In genomic region chr19:51169283-51169918, GRCh38 we compare ENCODE assay signal across 8 cellular contexts. TPM values are rescaled to one million over a fixed set of nuclear protein-coding genes. Genes with fewer than 3 reads are reported as not detected.
DNase-seq lines count a peak whose midpoint lies in the region; ATAC-seq and TF ChIP-seq lines count a peak whose summit lies in the region.
"Not testable (repeated sequence)": the region's sequence is repeated elsewhere in the genome, so short reads cannot be mapped to it uniquely, and the experiment has no call there.

No MANE protein-coding gene starts in this region.

- H3K4me3 ChIP-seq in dorsolateral prefrontal cortex = peak overlapping the region in 2 of 59 donors; percentile 9 to 10
- not testable (repeated sequence) for H3K4me3 ChIP-seq in gastrocnemius medialis, tibial nerve

- intact Hi-C loops in dorsolateral prefrontal cortex (cut with DNase I); gastrocnemius medialis (cut with DNase I; ENCODE audit: low total_unique reads): not testable (repeated sequence)

- H3K36me3 ChIP-seq in gastrocnemius medialis, tibial nerve: not testable (repeated sequence)

- not testable (repeated sequence) for ATAC-seq in gastrocnemius medialis

- not testable (repeated sequence) for H3K4me1 ChIP-seq in gastrocnemius medialis, tibial nerve

- WGBS in tibial nerve, 2 donors = 9 to 11% methylated on average over 11 of the region's 11 CpGs

- TF ChIP-seq POLR2A in gastrocnemius medialis (IDR thresholded peaks at IDR 0.05); tibial nerve (IDR thresholded peaks at IDR 0.05): not testable (repeated sequence)

- peak overlapping the region in 1 of 59 donors; percentile 81 for H3K27ac ChIP-seq in dorsolateral prefrontal cortex
- not testable (repeated sequence) for H3K27ac ChIP-seq in gastrocnemius medialis, tibial nerve

- peak; percentile 65 for DNase-seq in GDM1 (lab: John Stamatoyannopoulos, UW)
- DNase-seq in NCI-H1105 (lab: John Stamatoyannopoulos, UW) = peak; percentile 62
- DNase-seq in SHP77 treated with DMSO at 0.1 percent for 48 hours (lab: John Stamatoyannopoulos, UW) = peak; percentile 8
- peak; percentile 55 for DNase-seq in activated T-cell treated with anti-CD3 and anti-CD28 coated beads for 4 hours
- peak; percentile 57 to 88 (median 77) for DNase-seq in dorsolateral prefrontal cortex
- DNase-seq in kidney tubule cell (ENCODE audit: low spot score) = peak; percentile 68
- peak in 1 of 2 donors; percentile 26 for DNase-seq in gastrocnemius medialis
- DNase-seq in tibial nerve (ENCODE audit: low spot score in 2 of 2) = peak; percentile 51 to 75

- not testable (repeated sequence) for H3K9me3 ChIP-seq in gastrocnemius medialis, tibial nerve

- in situ Hi-C loops in gastrocnemius medialis (cut with MboI; ENCODE audit: low sequenced_read_pairs in 4 of 4) = not testable (repeated sequence)

- peak; percentile 48 to 90 (median 80) for TF ChIP-seq CTCF in dorsolateral prefrontal cortex (IDR thresholded peaks at IDR 0.05 in 54 of 56, conservative IDR thresholded peaks at IDR 0.05 in 2 of 56; ENCODE audit: low read depth in 1 of 56, partially characterized antibody in 56 of 56)
- peak; percentile 17 to 72 (median 45) for TF ChIP-seq CTCF in gastrocnemius medialis (IDR thresholded peaks at IDR 0.05 in 4 of 5, conservative IDR thresholded peaks at IDR 0.05 in 1 of 5)
- TF ChIP-seq CTCF in tibial nerve (IDR thresholded peaks at IDR 0.05) = peak; percentile 52 to 84 (median 76)

- TF ChIP-seq EP300 in tibial nerve (IDR thresholded peaks at IDR 0.05) = not testable (repeated sequence)

- peaks cover 0 to 41% (median 3%) of the 10 kb centered on the region in 45 donors for H3K27me3 ChIP-seq in dorsolateral prefrontal cortex
- H3K27me3 ChIP-seq in gastrocnemius medialis, tibial nerve: not testable (repeated sequence)

RNA-seq across cellular contexts. Expression of gene SIGLEC7, which starts 27.3 kb away (rescaled TPM):
- total RNA-seq in dorsolateral prefrontal cortex = 1 to 10 TPM in 54 of 120 experiments, under 1 TPM in 34, not detected in 32; 0.30 to 7.9 (median 1.2) TPM
- under 1 TPM in 3 of 4 donors, not detected in 1; 0.13 to 0.97 (median 0.23) TPM for total RNA-seq in gastrocnemius medialis
- 1 to 10 TPM in 2 of 4 donors, under 1 TPM in 2; 0.42 to 7.5 (median 1.1) TPM for total RNA-seq in tibial nerve

RNA-seq across cellular contexts. Expression of gene SIGLEC9, which starts 44.7 kb away (rescaled TPM):
- total RNA-seq in dorsolateral prefrontal cortex (10 to 100 TPM in 6 of 120 experiments, 1 to 10 TPM in 101, under 1 TPM in 12, not detected in 1; 0.52 to 16.8 (median 3.1) TPM), gastrocnemius medialis (1 to 10 TPM in 2 of 4 donors, under 1 TPM in 1, not detected in 1; 0.72 to 1.4 (median 1.0) TPM), tibial nerve (10 to 100 TPM in 1 of 4 donors, 1 to 10 TPM in 3; 4.2 to 18.0 (median 5.0) TPM)

RNA-seq across cellular contexts. Expression of gene CD33, which starts 55.5 kb away (rescaled TPM):
- total RNA-seq in dorsolateral prefrontal cortex (10 to 100 TPM in 1 of 120 experiments, 1 to 10 TPM in 115, under 1 TPM in 3, not detected in 1; 0.71 to 11.6 (median 3.1) TPM), gastrocnemius medialis (1 to 10 TPM in 2 of 4 donors, under 1 TPM in 1, not detected in 1; 0.71 to 2.3 (median 2.1) TPM), tibial nerve (10 to 100 TPM in 1 of 4 donors, 1 to 10 TPM in 3; 2.9 to 27.0 (median 8.9) TPM)
